Comparison of ENCODE assay signal across 2 cellular contexts in the genomic region with DNA sequence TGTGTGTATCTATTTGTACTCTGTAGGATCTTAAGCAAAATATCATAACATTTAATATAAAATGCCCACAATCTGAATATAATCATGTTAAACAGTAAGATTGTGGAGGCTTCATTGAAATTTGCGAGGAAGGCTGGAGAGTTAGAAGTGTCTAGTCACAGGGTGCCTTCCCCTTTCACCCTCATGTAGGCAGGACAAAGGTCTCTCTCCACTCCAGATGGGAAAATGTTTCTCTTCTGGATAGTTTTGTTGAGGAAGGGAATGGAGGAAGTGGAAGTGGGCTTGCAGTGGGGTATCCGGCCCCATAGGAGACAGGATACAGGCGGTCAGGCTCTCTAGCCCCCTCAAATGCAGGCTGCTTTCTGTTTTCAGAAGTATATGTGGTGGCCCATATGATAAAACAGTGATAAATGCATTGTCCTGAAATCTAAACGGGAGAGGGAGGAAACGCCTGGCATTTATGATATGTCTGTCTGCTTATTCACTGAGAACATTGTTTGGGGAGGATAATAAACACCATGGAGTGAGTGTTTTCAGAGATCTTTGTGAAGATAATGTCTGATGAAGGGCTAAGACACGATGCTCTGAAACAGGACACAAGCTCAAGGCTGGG.
TF ChIP-seq lines count a peak whose summit lies in the region.

No MANE protein-coding gene starts in this region.

TF ChIP-seq in liver, 16 proteins besides CTCF, POLR2A, EP300 and RAD21 (continued from another document):
- TF ChIP-seq, protein P1, sequence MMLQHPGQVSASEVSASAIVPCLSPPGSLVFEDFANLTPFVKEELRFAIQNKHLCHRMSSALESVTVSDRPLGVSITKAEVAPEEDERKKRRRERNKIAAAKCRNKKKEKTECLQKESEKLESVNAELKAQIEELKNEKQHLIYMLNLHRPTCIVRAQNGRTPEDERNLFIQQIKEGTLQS (IDR thresholded peaks at IDR 0.05): no peak
- TF ChIP-seq, protein P2, sequence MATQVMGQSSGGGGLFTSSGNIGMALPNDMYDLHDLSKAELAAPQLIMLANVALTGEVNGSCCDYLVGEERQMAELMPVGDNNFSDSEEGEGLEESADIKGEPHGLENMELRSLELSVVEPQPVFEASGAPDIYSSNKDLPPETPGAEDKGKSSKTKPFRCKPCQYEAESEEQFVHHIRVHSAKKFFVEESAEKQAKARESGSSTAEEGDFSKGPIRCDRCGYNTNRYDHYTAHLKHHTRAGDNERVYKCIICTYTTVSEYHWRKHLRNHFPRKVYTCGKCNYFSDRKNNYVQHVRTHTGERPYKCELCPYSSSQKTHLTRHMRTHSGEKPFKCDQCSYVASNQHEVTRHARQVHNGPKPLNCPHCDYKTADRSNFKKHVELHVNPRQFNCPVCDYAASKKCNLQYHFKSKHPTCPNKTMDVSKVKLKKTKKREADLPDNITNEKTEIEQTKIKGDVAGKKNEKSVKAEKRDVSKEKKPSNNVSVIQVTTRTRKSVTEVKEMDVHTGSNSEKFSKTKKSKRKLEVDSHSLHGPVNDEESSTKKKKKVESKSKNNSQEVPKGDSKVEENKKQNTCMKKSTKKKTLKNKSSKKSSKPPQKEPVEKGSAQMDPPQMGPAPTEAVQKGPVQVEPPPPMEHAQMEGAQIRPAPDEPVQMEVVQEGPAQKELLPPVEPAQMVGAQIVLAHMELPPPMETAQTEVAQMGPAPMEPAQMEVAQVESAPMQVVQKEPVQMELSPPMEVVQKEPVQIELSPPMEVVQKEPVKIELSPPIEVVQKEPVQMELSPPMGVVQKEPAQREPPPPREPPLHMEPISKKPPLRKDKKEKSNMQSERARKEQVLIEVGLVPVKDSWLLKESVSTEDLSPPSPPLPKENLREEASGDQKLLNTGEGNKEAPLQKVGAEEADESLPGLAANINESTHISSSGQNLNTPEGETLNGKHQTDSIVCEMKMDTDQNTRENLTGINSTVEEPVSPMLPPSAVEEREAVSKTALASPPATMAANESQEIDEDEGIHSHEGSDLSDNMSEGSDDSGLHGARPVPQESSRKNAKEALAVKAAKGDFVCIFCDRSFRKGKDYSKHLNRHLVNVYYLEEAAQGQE (IDR thresholded peaks at IDR 0.05): no peak
- TF ChIP-seq SP1 (IDR thresholded peaks at IDR 0.05): no peak

TF ChIP-seq in HepG2, 621 proteins besides CTCF, POLR2A, EP300 and RAD21 (continued from another document):
- TF ChIP-seq NFKBIZ (CRISPR knock-in tag; IDR thresholded peaks at IDR 0.05): no peak
- TF ChIP-seq ZFP37 (CRISPR knock-in tag; IDR thresholded peaks at IDR 0.05; ENCODE audit: borderline replicate concordance): no peak
- TF ChIP-seq KDM5A (IDR thresholded peaks at IDR 0.05; ENCODE audit: borderline replicate concordance, low read length): no peak
- TF ChIP-seq CBX2 (IDR thresholded peaks at IDR 0.05; ENCODE audit: low read depth, low read length): no peak
- no peak for TF ChIP-seq CBX2 (CRISPR knock-in tag; IDR thresholded peaks at IDR 0.05; ENCODE audit: low read depth)
- TF ChIP-seq KLF11 (CRISPR knock-in tag; IDR thresholded peaks at IDR 0.05): no peak
- TF ChIP-seq ZC3H13 (CRISPR knock-in tag; IDR thresholded peaks at IDR 0.05): no peak
- no peak for TF ChIP-seq MEIS1 (CRISPR knock-in tag; IDR thresholded peaks at IDR 0.05; ENCODE audit: borderline replicate concordance)
- no peak for TF ChIP-seq SYNCRIP (IDR thresholded peaks at IDR 0.05; ENCODE audit: insufficient read depth, low read depth, low read length)
- no peak for TF ChIP-seq ZNF260 (CRISPR knock-in tag; IDR thresholded peaks at IDR 0.05; ENCODE audit: borderline replicate concordance, low read depth)
- no peak for TF ChIP-seq FOXM1 (CRISPR knock-in tag; IDR thresholded peaks at IDR 0.05)
- no peak for TF ChIP-seq RFX1 (IDR thresholded peaks at IDR 0.05)
- no peak for TF ChIP-seq NR2F6 (IDR thresholded peaks at IDR 0.05)
- TF ChIP-seq NR2F6 (CRISPR knock-in tag; IDR thresholded peaks at IDR 0.05): no peak
- no peak for TF ChIP-seq ZNF629 (CRISPR knock-in tag; conservative IDR thresholded peaks at IDR 0.05)
- no peak for TF ChIP-seq ZNF746 (CRISPR knock-in tag; IDR thresholded peaks at IDR 0.05)
- no peak for TF ChIP-seq MEIS2 (CRISPR knock-in tag; IDR thresholded peaks at IDR 0.05)
- TF ChIP-seq, protein P3, sequence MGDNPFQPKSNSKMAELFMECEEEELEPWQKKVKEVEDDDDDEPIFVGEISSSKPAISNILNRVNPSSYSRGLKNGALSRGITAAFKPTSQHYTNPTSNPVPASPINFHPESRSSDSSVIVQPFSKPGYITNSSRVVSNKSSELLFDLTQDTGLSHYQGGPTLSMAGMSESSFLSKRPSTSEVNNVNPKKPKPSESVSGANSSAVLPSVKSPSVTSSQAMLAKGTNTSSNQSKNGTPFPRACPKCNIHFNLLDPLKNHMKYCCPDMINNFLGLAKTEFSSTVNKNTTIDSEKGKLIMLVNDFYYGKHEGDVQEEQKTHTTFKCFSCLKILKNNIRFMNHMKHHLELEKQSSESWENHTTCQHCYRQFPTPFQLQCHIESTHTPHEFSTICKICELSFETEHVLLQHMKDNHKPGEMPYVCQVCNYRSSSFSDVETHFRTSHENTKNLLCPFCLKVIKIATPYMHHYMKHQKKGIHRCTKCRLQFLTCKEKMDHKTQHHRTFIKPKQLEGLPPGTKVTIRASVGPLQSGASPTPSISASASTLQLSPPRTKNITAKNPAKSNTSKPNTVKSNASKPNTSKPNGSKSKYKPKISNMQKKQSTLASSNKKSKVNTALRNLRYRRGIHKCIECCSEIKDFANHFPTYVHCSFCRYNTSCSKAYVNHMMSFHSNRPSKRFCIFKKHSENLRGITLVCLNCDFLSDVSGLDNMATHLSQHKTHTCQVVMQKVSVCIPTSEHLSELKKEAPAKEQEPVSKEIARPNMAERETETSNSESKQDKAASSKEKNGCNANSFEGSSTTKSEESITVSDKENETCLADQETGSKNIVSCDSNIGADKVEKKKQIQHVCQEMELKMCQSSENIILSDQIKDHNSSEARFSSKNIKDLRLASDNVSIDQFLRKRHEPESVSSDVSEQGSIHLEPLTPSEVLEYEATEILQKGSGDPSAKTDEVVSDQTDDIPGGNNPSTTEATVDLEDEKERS (CRISPR knock-in tag; IDR thresholded peaks at IDR 0.05): no peak
TF ChIP-seq in HepG2: peak in this region for 0.
